Comparison of ENCODE assay signal across 8 cellular contexts in genomic region chr17:81391964-81392908, GRCh38. TPM values are rescaled to one million over a fixed set of nuclear protein-coding genes. Genes with fewer than 3 reads are reported as not detected.
A peak's percentile ranks its signal among the peaks of the same experiment; 100 is the strongest.
DNase-seq lines count a peak whose midpoint lies in the region; ATAC-seq and TF ChIP-seq lines count a peak whose summit lies in the region.

No MANE protein-coding gene starts in this region.

- WGBS in SK-N-SH (ENCODE audit: low lambda C conversion rate): 46% methylated on average over 33 of the region's 33 CpGs
- WGBS in liver: 8% methylated on average over 33 of the region's 33 CpGs
- 12 to 13% methylated on average over 33 of the region's 33 CpGs for WGBS in lower leg skin, 2 donors

- intact Hi-C loops in lower leg skin (cut with DNase I; ENCODE audit: low total_unique reads): no loop called here
- intact Hi-C loops in left colon (cut with DNase I, micrococcal nuclease): no loop called here

- H3K36me3 ChIP-seq in SK-N-SH (replicated peaks in 1 of 2; ENCODE audit: control insufficient read depth in 1 of 2, insufficient read depth in 2 of 2, low read length in 1 of 2) (no peaks in the 10 kb centered on the region), liver (ENCODE audit: control insufficient read depth in 4 of 4, insufficient read depth in 3 of 4, low read depth in 1 of 4, low read length in 3 of 4) (no peaks in the 10 kb centered on the region), thoracic aorta (no peaks in the 10 kb centered on the region)

- DNase-seq in SK-N-SH (peak; percentile 78), cardiac fibroblast (ENCODE audit: low read depth in 2 of 2) (peak; percentile 50 to 93), thoracic aorta (ENCODE audit: low spot score) (no peak), lower leg skin (ENCODE audit: low spot score in 2 of 2) (no peak), left colon (no peak), erythroblast (lab: John Stamatoyannopoulos, UW) (no peak)

- no peak for TF ChIP-seq EP300 in SK-N-SH (IDR thresholded peaks at IDR 0.05; ENCODE audit: borderline replicate concordance in 1 of 2, low read depth in 1 of 2, low read length in 1 of 2)

- peaks cover 35% of the 10 kb centered on the region for H4K20me1 ChIP-seq in SK-N-SH (ENCODE audit: insufficient read depth)

- H3K9me3 ChIP-seq in SK-N-SH (no peaks in the 10 kb centered on the region), liver (ENCODE audit: control insufficient read depth in 4 of 4, low read length in 3 of 4) (no peaks in the 10 kb centered on the region), thoracic aorta (no peaks in the 10 kb centered on the region)

- TF ChIP-seq POLR2A in lower leg skin (IDR thresholded peaks at IDR 0.05) (no peak), erythroblast (IDR thresholded peaks at IDR 0.05; ENCODE audit: low read length) (no peak)

- 0 out of 2 replicates have a peak, but pooled peaks have one; percentile 28 for TF ChIP-seq RAD21 in SK-N-SH (IDR thresholded peaks at IDR 0.05; ENCODE audit: low read length)
- peak; percentile 18 to 48 for TF ChIP-seq RAD21 in liver (IDR thresholded peaks at IDR 0.05)

- TF ChIP-seq CTCF in SK-N-SH (IDR thresholded peaks at IDR 0.05) (no peak), cardiac fibroblast (IDR thresholded peaks at IDR 0.05; ENCODE audit: low read depth, low read length) (no peak), liver (IDR thresholded peaks at IDR 0.05; ENCODE audit: low read depth, low read length, missing input control) (no peak), thoracic aorta (IDR thresholded peaks at IDR 0.05) (no peak), lower leg skin (IDR thresholded peaks at IDR 0.05) (no peak)

- peaks cover 27 to 75% of the 10 kb centered on the region in 2 experiments for H3K4me1 ChIP-seq in SK-N-SH (ENCODE audit: control insufficient read depth in 1 of 2, insufficient read depth in 2 of 2, low read depth in 1 of 2, low read length in 1 of 2)
- peaks cover 22 to 53% (median 32%) of the 10 kb centered on the region in 4 donors for H3K4me1 ChIP-seq in liver (ENCODE audit: control insufficient read depth in 4 of 4, insufficient read depth in 4 of 4, low read length in 3 of 4)
- peaks cover 17 to 54% of the 10 kb centered on the region in 2 donors for H3K4me1 ChIP-seq in thoracic aorta (ENCODE audit: control insufficient read depth in 1 of 2, low read depth in 2 of 2)

- no peak overlapping the region for H2AFZ ChIP-seq in SK-N-SH (ENCODE audit: low read depth)

- peaks cover 27% of the 10 kb centered on the region for H3F3A ChIP-seq in SK-N-SH (replicated peaks; ENCODE audit: insufficient read depth)

- peak overlapping the region; percentile 17 to 67; a peak in 3 of 4 replicates for H3K27ac ChIP-seq in SK-N-SH (ENCODE audit: low read depth in 2 of 2, low read length in 1 of 2)
- H3K27ac ChIP-seq in liver (ENCODE audit: low read depth in 1 of 2, low read length in 2 of 2): peak overlapping the region; percentile 84 to 86
- peak overlapping the region; percentile 93 to 96 for H3K27ac ChIP-seq in thoracic aorta

- peak overlapping the region; percentile 93 for H3K4me2 ChIP-seq in SK-N-SH

- ATAC-seq in SK-N-SH treated with all-trans-retinoic acid at 6 μM for 48 hours (no peak), thoracic aorta (ENCODE audit: insufficient number of reproducible peaks, low FRiP score, low read depth) (no peak), left colon (no peak)

- H3K79me2 ChIP-seq in SK-N-SH (ENCODE audit: insufficient read depth): peaks cover 38% of the 10 kb centered on the region

- H3K4me3 ChIP-seq in SK-N-SH (ENCODE audit: low read depth in 2 of 2, low read length in 1 of 2) (peak overlapping the region; percentile 70 to 73), cardiac fibroblast (replicated peaks in 1 of 2; ENCODE audit: low read depth in 2 of 2, low read length in 2 of 2) (peak overlapping the region; percentile 57 to 63), liver (ENCODE audit: low read depth in 1 of 3, low read length in 3 of 3) (peak overlapping the region; percentile 49 to 91 (median 58)), thoracic aorta (peak overlapping the region; percentile 92), lower leg skin (ENCODE audit: low read depth, poor library complexity, severe bottlenecking) (no peak overlapping the region)

- H3K9ac ChIP-seq in SK-N-SH: peak overlapping the region; percentile 82
- peak overlapping the region; percentile 74 to 86 for H3K9ac ChIP-seq in liver (ENCODE audit: low read depth in 1 of 2, low read length in 2 of 2)

- H3K9me2 ChIP-seq in SK-N-SH: no peaks in the 10 kb centered on the region

- POLR2A ChIA-PET in SK-N-SH (lab: Yijun Ruan, JAX): interaction anchor here (0.9 to 1.8 kb wide), 5 partner anchors 37 to 81 kb away, joined by 3 to 8 read pairs (median 4); no protein-coding TSS in a partner anchor

- H3K27me3 ChIP-seq in SK-N-SH (ENCODE audit: insufficient read depth): no peaks in the 10 kb centered on the region
- no peaks in the 10 kb centered on the region for H3K27me3 ChIP-seq in liver (ENCODE audit: control insufficient read depth in 4 of 4, insufficient read depth in 4 of 4, low read length in 3 of 4)
- no peaks in the 10 kb centered on the region for H3K27me3 ChIP-seq in thoracic aorta (replicated peaks; ENCODE audit: insufficient read depth)

- CTCF ChIA-PET in SK-N-SH (lab: Yijun Ruan, JAX): interaction anchor here (0.6 to 8.6 kb wide), 25 partner anchors 9 to 139 kb away, joined by 3 to 104 read pairs (median 4); partner anchors contain the start of gene SLC38A10

TF ChIP-seq in SK-N-SH, 30 proteins besides CTCF, POLR2A, EP300 and RAD21:
- TF ChIP-seq CHD2 (IDR thresholded peaks at IDR 0.05; ENCODE audit: low read length, partially characterized antibody): no peak
- peak; percentile 72 for TF ChIP-seq RCOR1 (IDR thresholded peaks at IDR 0.05; ENCODE audit: low read length)

TF ChIP-seq in SK-N-SH treated with all-trans-retinoic acid at 6 μM for 48 hours, 23 proteins besides CTCF, POLR2A, EP300 and RAD21 (continues in another document):
- TF ChIP-seq POU6F1 (CRISPR knock-in tag; IDR thresholded peaks at IDR 0.05; ENCODE audit: borderline replicate concordance, low read depth) (no peak), ISL1 (CRISPR knock-in tag; IDR thresholded peaks at IDR 0.05) (no peak)

TF ChIP-seq in liver, 16 proteins besides CTCF, POLR2A, EP300 and RAD21:
- TF ChIP-seq SP1 (IDR thresholded peaks at IDR 0.05): peak; percentile 41
- no peak for TF ChIP-seq FOXA1 (IDR thresholded peaks at IDR 0.05)
- no peak for TF ChIP-seq TAF1 (conservative IDR thresholded peaks at IDR 0.05)
- TF ChIP-seq EGR1 (IDR thresholded peaks at IDR 0.05; ENCODE audit: low read depth in 2 of 2): no peak
- TF ChIP-seq, protein P1, sequence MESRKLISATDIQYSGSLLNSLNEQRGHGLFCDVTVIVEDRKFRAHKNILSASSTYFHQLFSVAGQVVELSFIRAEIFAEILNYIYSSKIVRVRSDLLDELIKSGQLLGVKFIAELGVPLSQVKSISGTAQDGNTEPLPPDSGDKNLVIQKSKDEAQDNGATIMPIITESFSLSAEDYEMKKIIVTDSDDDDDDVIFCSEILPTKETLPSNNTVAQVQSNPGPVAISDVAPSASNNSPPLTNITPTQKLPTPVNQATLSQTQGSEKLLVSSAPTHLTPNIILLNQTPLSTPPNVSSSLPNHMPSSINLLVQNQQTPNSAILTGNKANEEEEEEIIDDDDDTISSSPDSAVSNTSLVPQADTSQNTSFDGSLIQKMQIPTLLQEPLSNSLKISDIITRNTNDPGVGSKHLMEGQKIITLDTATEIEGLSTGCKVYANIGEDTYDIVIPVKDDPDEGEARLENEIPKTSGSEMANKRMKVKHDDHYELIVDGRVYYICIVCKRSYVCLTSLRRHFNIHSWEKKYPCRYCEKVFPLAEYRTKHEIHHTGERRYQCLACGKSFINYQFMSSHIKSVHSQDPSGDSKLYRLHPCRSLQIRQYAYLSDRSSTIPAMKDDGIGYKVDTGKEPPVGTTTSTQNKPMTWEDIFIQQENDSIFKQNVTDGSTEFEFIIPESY (IDR thresholded peaks at IDR 0.05): no peak
- TF ChIP-seq RXRA (IDR thresholded peaks at IDR 0.05): no peak
- TF ChIP-seq NR2F2 (IDR thresholded peaks at IDR 0.05): no peak
TF ChIP-seq in liver: peak in this region for 1.

RNA-seq across cellular contexts. Expression of gene BAHCC1, which starts 3.0 kb away (rescaled TPM):
- polyA plus RNA-seq in SK-N-SH (2012; rRNA removed) (3.6 and 6.4 TPM in 2 replicates), liver (1 to 10 TPM in 1 of 2 donors, under 1 TPM in 1; 0.76 to 1.9 TPM)
- polyA plus RNA-seq in SK-N-SH (2012; cell fraction: cytosol; rRNA removed): 1.4 and 4.3 TPM in 2 replicates
- 27.3 and 28.3 TPM in 2 replicates for polyA plus RNA-seq in SK-N-SH (2012; cell fraction: nucleus; rRNA removed)
- total RNA-seq in liver (1 to 10 TPM; 3.2 to 3.9 TPM), thoracic aorta (10 to 100 TPM; 41.2 to 69.6 TPM), lower leg skin (10 to 100 TPM in 2 of 4 donors, 1 to 10 TPM in 2; 4.1 to 14.2 (median 10.0) TPM), left colon (10 to 100 TPM; 12.2 to 14.2 TPM)

Comparison
In these comparisons a context has a peak if more than half of its experiments do, and no peak if none do; other contexts are left out.
1. DNase-seq: peak in SK-N-SH (single experiment) and cardiac fibroblast (2 of 2); none in thoracic aorta (single experiment), lower leg skin (0 of 2), left colon (0 of 2) and erythroblast (0 of 2).
2. H3K27ac ChIP-seq: peak in every context shown above with its lines; median percentile 94 in thoracic aorta; 85 in liver; 42 in SK-N-SH.